ENCODE assay signal across 26 cellular contexts in genomic region chr22:48334971-48335370, GRCh38.
"Had no signal": no experiment of that assay in that cellular context is flagged by ENCODE, and none has a peak within 500 bp of the region (broad histone marks: within the 10 kb centered on the region; RNA-seq: fewer than 3 reads in every experiment).

No MANE protein-coding gene starts in this region.

- H3K27me3 ChIP-seq: hepatocyte, tibial nerve, upper lobe of left lung had no signal

- H3K4me2 ChIP-seq: hepatocyte had no signal

- ATAC-seq: esophagus mucosa; gastroesophageal sphincter; heart left ventricle; left colon; mucosa of descending colon; natural killer cell treated with Interleukin-12 subunit alpha and Interleukin-12 subunit beta and Interleukin-15 and Interleukin-18, amount 100 ng/mL, for 72 hours; psoas muscle; right cardiac atrium; stimulated activated memory B cell treated with anti-CD40 and anti-IgM and Interleukin-4, amounts not matched to agents 10 μg/mL and 1 μg/mL and 100 μg/mL, for 72 hours had no signal

- FAIRE-seq: colon, urothelium cell line had no signal

- DNase-seq: effector CD4-positive, alpha-beta T cell; foreskin fibroblast; left colon; left ventricle myocardium inferior; mesenchymal stem cell; mucosa of descending colon; naive B cell; right cardiac atrium; spleen; stimulated activated CD4-positive, alpha-beta T cell treated with anti-CD3 and anti-CD28 coated beads, Interleukin-4, amount 100 ng/mL, for 4 hours; upper lobe of left lung had no signal

- H3K4me1 ChIP-seq: gastroesophageal sphincter, heart left ventricle, left ventricle myocardium inferior, psoas muscle, spleen, tibial nerve, upper lobe of left lung had no signal

- H3K9me3 ChIP-seq: gastroesophageal sphincter, mucosa of descending colon, psoas muscle, thoracic aorta, upper lobe of left lung had no signal

- H2AFZ ChIP-seq: hepatocyte had no signal

- H3K4me3 ChIP-seq: dorsolateral prefrontal cortex, gastroesophageal sphincter, heart left ventricle, hepatocyte, left ventricle myocardium inferior, lung, mucosa of descending colon, psoas muscle, skin epidermis, spleen, thoracic aorta, tibial nerve, upper lobe of left lung had no signal

- H3K36me3 ChIP-seq: gastroesophageal sphincter, heart left ventricle, left ventricle myocardium inferior, spleen, thoracic aorta, tibial nerve, upper lobe of left lung had no signal

- H3K27ac ChIP-seq: dorsolateral prefrontal cortex, epithelial cell of prostate, gastroesophageal sphincter, heart left ventricle, hepatocyte, left ventricle myocardium inferior, psoas muscle, skin epidermis, spleen, thoracic aorta, tibial nerve, upper lobe of left lung had no signal

- H3K79me2 ChIP-seq: hepatocyte had no signal
